ENCODE assay signal across 8 cellular contexts in genomic region chr11:64553554-64554201, GRCh38. TPM values are rescaled to one million over a fixed set of nuclear protein-coding genes. Genes with fewer than 3 reads are reported as not detected.
DNase-seq lines count a peak whose midpoint lies in the region; ATAC-seq and TF ChIP-seq lines count a peak whose summit lies in the region.

No MANE protein-coding gene starts in this region.

- WGBS in endodermal cell (ENCODE audit: insufficient coverage in 1 of 2, insufficient read length in 1 of 2), 2 experiments, result 72 to 79% methylated on average over 7 to 13 of the region's 13 CpGs

- peak; percentile 99 for TF ChIP-seq CTCF in endodermal cell (conservative IDR thresholded peaks at IDR 0.05)

- H3K27me3 Mint-ChIP-seq in endodermal cell (ENCODE audit: insufficient read depth), result peaks cover 17% of the 10 kb centered on the region

- H3K36me3 ChIP-seq in endodermal cell (ENCODE audit: control insufficient read depth, insufficient read depth, low read length), result no peaks in the 10 kb centered on the region

- peaks cover 4% of the 10 kb centered on the region for H3K9me3 Mint-ChIP-seq in endodermal cell

- no peaks in the 10 kb centered on the region for H3K4me1 ChIP-seq in endodermal cell (ENCODE audit: control insufficient read depth, insufficient read depth, low read length)

- no peaks in the 10 kb centered on the region for H3K36me3 Mint-ChIP-seq in endodermal cell (ENCODE audit: low read depth)

- peak overlapping the region; percentile 24 for H3K27ac Mint-ChIP-seq in endodermal cell

- no peak overlapping the region for H3K9ac ChIP-seq in endodermal cell (ENCODE audit: extremely low read depth, low read length, poor library complexity, severe bottlenecking)

- no peaks in the 10 kb centered on the region for H3K9me3 ChIP-seq in endodermal cell (ENCODE audit: control insufficient read depth, low read length)

- H3K27me3 ChIP-seq in endodermal cell (ENCODE audit: control insufficient read depth, insufficient read depth, low read length, poor library complexity, severe bottlenecking), result no peaks in the 10 kb centered on the region

- H3K4me3 Mint-ChIP-seq in endodermal cell, result no peak overlapping the region

- DNase-seq in DMS53 (lab: John Stamatoyannopoulos, UW) (peak; percentile 60), DMS53 treated with DMSO at 0.1 percent for 48 hours (lab: John Stamatoyannopoulos, UW; ENCODE audit: unreplicated experiment) (no peak), NCI-H146 treated with DMSO at 0.1 percent for 48 hours (lab: John Stamatoyannopoulos, UW; ENCODE audit: unreplicated experiment) (peak; percentile 10), endodermal cell (peak; percentile 90), midbrain (lab: John Stamatoyannopoulos, UW) (peak; percentile 61)
- peak; percentile 81 for DNase-seq in activated CD8-positive, alpha-beta memory T cell treated with anti-CD3 and anti-CD28 coated beads for 24 hours
- peak; percentile 38 for DNase-seq in stimulated activated CD8-positive, alpha-beta memory T cell treated with anti-CD3 and anti-CD28 coated beads, Interleukin-4, amount 100 ng/mL, for 24 hours (ENCODE audit: low read depth)

- H3K27ac ChIP-seq in endodermal cell (ENCODE audit: low read depth, low read length), result no peak overlapping the region

- peaks cover 6% of the 10 kb centered on the region for H3K4me1 Mint-ChIP-seq in endodermal cell

- no peak for ATAC-seq in HG02588 (IDR thresholded peaks at IDR 0.05; ENCODE audit: unreplicated experiment)

- H3K4me3 ChIP-seq in endodermal cell (ENCODE audit: low read length), result no peak overlapping the region

RNA-seq across cellular contexts. Expression of gene SLC22A11, which starts 2.1 kb away (rescaled TPM):
- not detected for total RNA-seq in endodermal cell
- not detected for polyA plus RNA-seq in endodermal cell (2013, experiment 1 of 2)
- not detected for polyA plus RNA-seq in endodermal cell (2013, experiment 2 of 2)

RNA-seq across cellular contexts. Expression of gene SLC22A12, which starts 37.3 kb away (rescaled TPM):
- total RNA-seq in endodermal cell, result not detected
- not detected for polyA plus RNA-seq in endodermal cell (2013, experiment 1 of 2)
- not detected for polyA plus RNA-seq in endodermal cell (2013, experiment 2 of 2)
